Comparison of ENCODE assay signal across 8 cellular contexts in the genomic region with DNA sequence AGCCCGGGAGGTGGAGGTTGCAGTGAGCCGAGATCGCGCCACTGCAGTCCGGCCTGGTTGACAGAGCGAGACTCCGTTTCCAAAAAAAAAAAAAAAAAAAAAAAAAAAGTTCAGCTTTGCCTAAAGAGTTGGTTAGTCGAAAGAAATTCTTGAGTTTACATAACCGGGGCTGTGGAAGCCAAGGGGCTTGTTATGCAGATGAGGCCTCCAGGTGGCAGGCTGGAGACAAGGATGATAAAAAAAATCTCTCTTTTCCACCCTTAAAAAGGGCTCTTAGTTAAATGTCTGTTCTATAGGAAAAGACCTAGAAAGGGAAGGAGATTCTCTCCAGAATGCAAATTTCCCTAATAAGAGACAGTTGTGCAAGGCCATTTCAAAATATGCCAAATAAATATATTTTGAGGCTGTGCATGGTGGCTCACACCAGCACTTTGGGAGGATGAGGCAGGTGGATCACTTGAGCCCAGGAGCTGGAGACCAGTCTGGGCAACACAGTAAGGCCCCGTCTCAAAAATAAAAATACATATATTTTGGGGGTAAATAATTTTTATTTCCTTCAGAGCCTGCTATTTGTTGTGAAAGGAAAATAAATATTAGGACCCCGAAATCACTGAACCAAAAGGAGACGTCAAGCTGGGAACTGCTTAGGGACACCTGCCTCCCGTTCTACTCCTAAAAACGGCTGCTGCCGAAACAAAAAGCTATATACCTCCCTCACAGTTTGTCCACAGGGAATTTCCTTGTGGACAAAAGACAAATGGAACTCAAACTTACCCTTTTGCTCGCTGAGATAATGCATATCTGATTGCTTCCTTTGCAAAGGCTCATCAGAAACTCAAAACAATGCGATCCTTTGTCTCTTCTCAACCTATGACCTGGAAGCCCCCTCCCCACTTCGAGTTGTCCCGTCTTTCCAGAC. TPM values are rescaled to one million over a fixed set of nuclear protein-coding genes. Genes with fewer than 3 reads are reported as not detected.
DNase-seq lines count a peak whose midpoint lies in the region; ATAC-seq, FAIRE-seq and TF ChIP-seq lines count a peak whose summit lies in the region.

No MANE protein-coding gene starts in this region.

- no peak for ATAC-seq in GM21786 (IDR thresholded peaks at IDR 0.05; ENCODE audit: unreplicated experiment)

- H3K4me1 Mint-ChIP-seq in osteocyte (ENCODE audit: unreplicated experiment) = peaks cover 33% of the 10 kb centered on the region

- peak; percentile 68 for TF ChIP-seq CTCF in osteocyte (IDR thresholded peaks at IDR 0.05)

- H3K9me3 Mint-ChIP-seq in osteocyte (ENCODE audit: unreplicated experiment) = no peaks in the 10 kb centered on the region

- no peak for FAIRE-seq in frontal cortex (lab: Jason Lieb, UNC)

- H3K4me3 Mint-ChIP-seq in osteocyte (ENCODE audit: unreplicated experiment) = no peak overlapping the region

- no peaks in the 10 kb centered on the region for H3K27me3 Mint-ChIP-seq in osteocyte (ENCODE audit: unreplicated experiment)

- peaks cover 3% of the 10 kb centered on the region for H3K36me3 Mint-ChIP-seq in osteocyte (ENCODE audit: unreplicated experiment)

- H3K27ac Mint-ChIP-seq in osteocyte (ENCODE audit: unreplicated experiment) = no peak overlapping the region

- peak; percentile 70 for DNase-seq in A172 (ENCODE audit: low spot score)
- peak; percentile 7 for DNase-seq in GF-D8 (lab: John Stamatoyannopoulos, UW)
- peak; percentile 24 for DNase-seq in NCI-H1694 (lab: John Stamatoyannopoulos, UW)
- peak; percentile 68 for DNase-seq in activated T-cell treated with anti-CD3 and anti-CD28 coated beads, Interleukin-2, amount 50 U/mL, for 1 hour
- peak; percentile 78 to 85 for DNase-seq in frontal cortex (ENCODE audit: low spot score in 2 of 2)
- no peak for DNase-seq in osteocyte (ENCODE audit: extremely low spot score, unreplicated experiment)
- DNase-seq in NCI-H526 treated with DMSO at 0.1 percent for 48 hours (lab: John Stamatoyannopoulos, UW) = no peak

RNA-seq across cellular contexts. Expression of a gene that starts 2.4 kb away (rescaled TPM):
- total RNA-seq in A172 (2014; rRNA removed; shearing (Covaris generic)) = 17.6 and 22.6 TPM in 2 replicates
- total RNA-seq in frontal cortex (5.3 TPM), osteocyte (671 and 698 TPM in 2 replicates)

RNA-seq across cellular contexts. Expression of a gene that starts 5.8 kb away (rescaled TPM):
- not detected in 2 replicates for total RNA-seq in A172 (2014; rRNA removed; shearing (Covaris generic))
- total RNA-seq in frontal cortex (not detected), osteocyte (not detected in 2 replicates)

RNA-seq across cellular contexts. Expression of a gene that starts 8.7 kb away (rescaled TPM):
- 3.1 and 4.5 TPM in 2 replicates for total RNA-seq in A172 (2014; rRNA removed; shearing (Covaris generic))
- total RNA-seq in frontal cortex = 6.9 TPM
- 352 and 355 TPM in 2 replicates for total RNA-seq in osteocyte

RNA-seq across cellular contexts. Expression of a gene that starts 15.5 kb away (rescaled TPM):
- 63.1 and 73.6 TPM in 2 replicates for total RNA-seq in A172 (2014; rRNA removed; shearing (Covaris generic))
- total RNA-seq in frontal cortex (1.6 TPM), osteocyte (1,725 and 1,814 TPM in 2 replicates)

RNA-seq across cellular contexts. Expression of a gene that starts 16.2 kb away (rescaled TPM):
- 13.0 and 14.2 TPM in 2 replicates for total RNA-seq in A172 (2014; rRNA removed; shearing (Covaris generic))
- total RNA-seq in frontal cortex = 0.41 TPM
- 39.9 and 43.4 TPM in 2 replicates for total RNA-seq in osteocyte

Comparison
In these comparisons a context has a peak if more than half of its experiments do, and no peak if none do; other contexts are left out.
1. DNase-seq: peak in A172 (single experiment), GF-D8 (single experiment), NCI-H1694 (single experiment), activated T-cell treated with anti-CD3 and anti-CD28 coated beads, Interleukin-2, amount 50 U/mL, for 1 hour (single experiment) and frontal cortex (2 of 2); none in osteocyte (single experiment) and NCI-H526 treated with DMSO at 0.1 percent for 48 hours (single experiment).
2. RNA of a gene that starts 2.4 kb away (total RNA-seq): 671 to 698 TPM in osteocyte; 17.6 to 22.6 TPM in A172 and 5.3 TPM in frontal cortex (single experiment); every median in the first group is over 10 times any median in the second.
3. RNA of a gene that starts 8.7 kb away (total RNA-seq): 352 to 355 TPM in osteocyte; 6.9 TPM in frontal cortex (single experiment) and 3.1 to 4.5 TPM in A172; every median in the first group is over 10 times any median in the second.